Comparison of ENCODE assay signal across 2 cellular contexts in genomic region chr5:77431719-77432118, GRCh38.
TF ChIP-seq lines count a peak whose summit lies in the region.

No MANE protein-coding gene starts in this region.

TF ChIP-seq in IMR-90, 13 proteins besides CTCF, POLR2A, EP300 and RAD21:
- no peak for TF ChIP-seq MAFK (IDR thresholded peaks at IDR 0.05; ENCODE audit: low read depth, low read length)
- no peak for TF ChIP-seq RCOR1 (IDR thresholded peaks at IDR 0.05; ENCODE audit: insufficient replicate concordance, low read length)

TF ChIP-seq in GM12878, 131 proteins besides CTCF, POLR2A, EP300 and RAD21:
- TF ChIP-seq SPI1 (IDR thresholded peaks at IDR 0.05; ENCODE audit: borderline replicate concordance, insufficient read depth, low read depth, low read length) (peak; percentile 69; the same call in 1 of the 2 replicates), NR2C2 (IDR thresholded peaks at IDR 0.05; ENCODE audit: borderline replicate concordance, control insufficient read depth, insufficient read length, low read depth) (no peak), RUNX3 (IDR thresholded peaks at IDR 0.05; ENCODE audit: low read length) (no peak), ZSCAN29 (IDR thresholded peaks at IDR 0.05) (no peak), ESRRA (IDR thresholded peaks at IDR 0.05; ENCODE audit: low read length) (no peak), RAD51 (IDR thresholded peaks at IDR 0.05) (no peak), ELK1 (IDR thresholded peaks at IDR 0.05; ENCODE audit: low read depth, low read length) (no peak)
- TF ChIP-seq, protein P1, sequence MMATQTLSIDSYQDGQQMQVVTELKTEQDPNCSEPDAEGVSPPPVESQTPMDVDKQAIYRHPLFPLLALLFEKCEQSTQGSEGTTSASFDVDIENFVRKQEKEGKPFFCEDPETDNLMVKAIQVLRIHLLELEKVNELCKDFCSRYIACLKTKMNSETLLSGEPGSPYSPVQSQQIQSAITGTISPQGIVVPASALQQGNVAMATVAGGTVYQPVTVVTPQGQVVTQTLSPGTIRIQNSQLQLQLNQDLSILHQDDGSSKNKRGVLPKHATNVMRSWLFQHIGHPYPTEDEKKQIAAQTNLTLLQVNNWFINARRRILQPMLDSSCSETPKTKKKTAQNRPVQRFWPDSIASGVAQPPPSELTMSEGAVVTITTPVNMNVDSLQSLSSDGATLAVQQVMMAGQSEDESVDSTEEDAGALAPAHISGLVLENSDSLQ (IDR thresholded peaks at IDR 0.05), result no peak
TF ChIP-seq in GM12878: peak in this region for 1.
